In genomic region chr1:32539584-32540571, GRCh38 we compare ENCODE assay signal across 8 cellular contexts. TPM values are rescaled to one million over a fixed set of nuclear protein-coding genes. Genes with fewer than 3 reads are reported as not detected.
DNase-seq lines count a peak whose midpoint lies in the region; ATAC-seq, FAIRE-seq and TF ChIP-seq lines count a peak whose summit lies in the region.

No MANE protein-coding gene starts in this region.

- H3K4me1 ChIP-seq in heart right ventricle (peaks cover 0 to 18% (median 11%) of the 10 kb centered on the region in 9 donors), parathyroid adenoma (peaks cover 2% of the 10 kb centered on the region)

- no peaks in the 10 kb centered on the region for H3K36me3 ChIP-seq in heart right ventricle
- H3K36me3 ChIP-seq in parathyroid adenoma (ENCODE audit: control insufficient read depth, insufficient read depth, low read length): no peaks in the 10 kb centered on the region

- H3K9ac ChIP-seq in parathyroid adenoma: no peak overlapping the region

- TF ChIP-seq CTCF in AG09309 (IDR thresholded peaks at IDR 0.05; ENCODE audit: control insufficient read depth, insufficient read depth, low read depth, low read length, missing control alignments) (no peak), heart right ventricle (IDR thresholded peaks at IDR 0.05) (no peak), parathyroid adenoma (IDR thresholded peaks at IDR 0.05) (no peak)

- H3K79me2 ChIP-seq in parathyroid adenoma: no peaks in the 10 kb centered on the region

- intact Hi-C loops in heart right ventricle (cut with DNase I): loop anchor here in 2 of 10 donors (2.0 kb wide), 1 partner anchor 39 kb away; no protein-coding TSS in a partner anchor

- peak; percentile 50 for FAIRE-seq in GM12892 (lab: Jason Lieb, UNC)

- H3K9me3 ChIP-seq in heart right ventricle (no peaks in the 10 kb centered on the region), parathyroid adenoma (ENCODE audit: control insufficient read depth, low read length) (no peaks in the 10 kb centered on the region)

- H2AFZ ChIP-seq in parathyroid adenoma: peak overlapping the region; percentile 56

- DNase-seq in AG09309 (ENCODE audit: low read depth) (no peak), GM12892 (ENCODE audit: insufficient read length) (peak; percentile 42), NCI-H526 (lab: John Stamatoyannopoulos, UW) (peak; percentile 55 to 77), amniotic epithelial cell (ENCODE audit: low read depth) (peak; percentile 42), heart right ventricle (peak; percentile 6 to 38)

- peak; percentile 57 to 78 (median 71) for ATAC-seq in heart right ventricle
- no peak for ATAC-seq in HG02571 (IDR thresholded peaks at IDR 0.05; ENCODE audit: unreplicated experiment)
- ATAC-seq in HG03045 (IDR thresholded peaks at IDR 0.05; ENCODE audit: unreplicated experiment): no peak

- H3K4me3 ChIP-seq in AG09309 (ENCODE audit: control insufficient read depth, low read depth, low read length) (peak overlapping the region; percentile 58), heart right ventricle (peak overlapping the region; percentile 24 to 74 (median 64)), parathyroid adenoma (ENCODE audit: low read depth, low read length) (peak overlapping the region; percentile 52)

- H3K27ac ChIP-seq in heart right ventricle (peak overlapping the region; percentile 44 to 84 (median 74)), parathyroid adenoma (peak overlapping the region; percentile 80)

- no peak; the same call in 1 of the 2 replicates for TF ChIP-seq POLR2A in GM12892 (IDR thresholded peaks at IDR 0.05; ENCODE audit: low read depth, low read length)

- H3K27me3 ChIP-seq in heart right ventricle (peaks cover 0 to 32% (median 0%) of the 10 kb centered on the region in 7 donors), parathyroid adenoma (ENCODE audit: control insufficient read depth, insufficient read depth, low read length) (no peaks in the 10 kb centered on the region)

- peak overlapping the region; percentile 68 for H3K4me2 ChIP-seq in parathyroid adenoma (ENCODE audit: low read length)

- 5 to 8% methylated on average over 53 to 100 of the region's 102 CpGs for WGBS in heart right ventricle, 2 donors

RNA-seq across cellular contexts. Expression of gene ZBTB8A, which starts 0.7 kb away (rescaled TPM):
- 1.9 TPM for polyA plus RNA-seq in GM12892 (2012; ENCODE audit: missing spikeins)
- 1 to 10 TPM; 2.7 to 3.8 (median 3.1) TPM for total RNA-seq in heart right ventricle
- polyA plus RNA-seq in heart right ventricle: 1 to 10 TPM; 1.7 to 1.8 TPM

Comparison
In these comparisons a context has a peak if more than half of its experiments do, and no peak if none do; other contexts are left out.
1. ATAC-seq: peak in heart right ventricle (8 of 8); none in HG02571 (single experiment) and HG03045 (single experiment).
2. Peak in every context shown above with its lines, with median percentiles within 50 percentile points of each other: H3K4me3 ChIP-seq.